17 cellular contexts compared by ENCODE assay signal in genomic region chr5:134444941-134445471, GRCh38. TPM values are rescaled to one million over a fixed set of nuclear protein-coding genes. Genes with fewer than 3 reads are reported as not detected.
DNase-seq lines count a peak whose midpoint lies in the region; ATAC-seq and TF ChIP-seq lines count a peak whose summit lies in the region.
"Had no signal": no experiment of that assay in that cellular context is flagged by ENCODE, and none has a peak within 500 bp of the region (broad histone marks: within the 10 kb centered on the region; RNA-seq: fewer than 3 reads in every experiment).

No MANE protein-coding gene starts in this region.

- H3K4me2 ChIP-seq in BLaER1, result peak overlapping the region; percentile 71

- H3K27ac ChIP-seq in BLaER1 (no peak overlapping the region), gastrocnemius medialis (peak overlapping the region; percentile 77 to 85 (median 83))

- no peak overlapping the region for H3K27ac Mint-ChIP-seq in activated CD4-positive, alpha-beta T cell treated with anti-CD3 and anti-CD28 coated beads for 36 hours
- H3K27ac Mint-ChIP-seq in WTC11, result no peak overlapping the region

- H3K36me3 ChIP-seq in BLaER1 (no peaks in the 10 kb centered on the region), gastrocnemius medialis (no peaks in the 10 kb centered on the region)

- H3K36me3 Mint-ChIP-seq in activated CD4-positive, alpha-beta T cell treated with anti-CD3 and anti-CD28 coated beads for 36 hours (ENCODE audit: low read depth), result no peaks in the 10 kb centered on the region
- H3K36me3 Mint-ChIP-seq in WTC11, result peaks cover 20% of the 10 kb centered on the region

- H3K27me3 Mint-ChIP-seq in activated CD4-positive, alpha-beta T cell treated with anti-CD3 and anti-CD28 coated beads for 36 hours, result no peaks in the 10 kb centered on the region
- H3K27me3 Mint-ChIP-seq in WTC11 (ENCODE audit: low read depth), result no peaks in the 10 kb centered on the region

- ATAC-seq in activated CD4-positive, alpha-beta T cell treated with anti-CD3 and anti-CD28 coated beads for 36 hours, result peak; percentile 77
- ATAC-seq in WTC11 (no peak), gastrocnemius medialis (no peak), GM18870 (IDR thresholded peaks at IDR 0.05; ENCODE audit: unreplicated experiment) (no peak)
- ATAC-seq: Panc1, Right ventricle myocardium inferior had no signal

- H3K9me3 ChIP-seq in BLaER1, result no peaks in the 10 kb centered on the region
- H3K9me3 ChIP-seq in gastrocnemius medialis, result no peaks in the 10 kb centered on the region

- no peaks in the 10 kb centered on the region for H3K9me3 Mint-ChIP-seq in activated CD4-positive, alpha-beta T cell treated with anti-CD3 and anti-CD28 coated beads for 36 hours (ENCODE audit: low read depth)
- peaks cover 15% of the 10 kb centered on the region for H3K9me3 Mint-ChIP-seq in WTC11

- H3K9ac ChIP-seq in BLaER1, result no peak overlapping the region

- DNase-seq in activated CD4-positive, alpha-beta T cell treated with anti-CD3 and anti-CD28 coated beads for 36 hours, result no peak
- DNase-seq in activated CD4-positive, alpha-beta T cell treated with anti-CD3 and anti-CD28 coated beads for 1 hour, result no peak
- DNase-seq in WTC11 (ENCODE audit: low spot score) (no peak), gastrocnemius medialis (peak in 1 of 2 donors; percentile 11), SK-N-DZ (ENCODE audit: low spot score) (no peak)
- no peak for DNase-seq in stimulated activated naive CD4-positive, alpha-beta T cell treated with Interleukin-2 at 50 U/mL for 16 hours (lab: John Stamatoyannopoulos, UW)
- DNase-seq: 8988T, DMS53, HCEC 1CT, KBM-7, NCI-H1105, NCI-H1694 treated with DMSO at 0.1 percent for 48 hours, NCI-H446 treated with DMSO at 0.1 percent for 48 hours had no signal

- no peak for TF ChIP-seq POLR2A in gastrocnemius medialis (IDR thresholded peaks at IDR 0.05)

- H3K4me3 ChIP-seq in BLaER1, result no peak overlapping the region
- H3K4me3 ChIP-seq in gastrocnemius medialis, result no peak overlapping the region

- intact Hi-C loops in activated CD4-positive, alpha-beta T cell treated with anti-CD3 and anti-CD28 coated beads for 36 hours (cut with DNase I, micrococcal nuclease), result no loop called here
- intact Hi-C loops in gastrocnemius medialis (cut with DNase I; ENCODE audit: low total_unique reads), result no loop called here

- CTCF ChIA-PET in activated CD4-positive, alpha-beta T cell treated with anti-CD3 and anti-CD28 coated beads for 36 hours (lab: Charles Lee), result interaction anchor here (0.6 to 1.3 kb wide), 5 partner anchors 9 to 158 kb away, joined by 3 to 6 read pairs (median 3); no protein-coding TSS in a partner anchor
- CTCF ChIA-PET in WTC11 (lab: Charles Lee), result interaction anchor here (0.6 kb wide), 1 partner anchor 70 kb away, joined by 3 read pairs; no protein-coding TSS in a partner anchor

- no peaks in the 10 kb centered on the region for H3K4me1 Mint-ChIP-seq in activated CD4-positive, alpha-beta T cell treated with anti-CD3 and anti-CD28 coated beads for 36 hours
- peaks cover 27% of the 10 kb centered on the region for H3K4me1 Mint-ChIP-seq in WTC11

- TF ChIP-seq CTCF in WTC11 (IDR thresholded peaks at IDR 0.05) (no peak), gastrocnemius medialis (IDR thresholded peaks at IDR 0.05 in 4 of 5, conservative IDR thresholded peaks at IDR 0.05 in 1 of 5) (no peak)

- in situ Hi-C loops in gastrocnemius medialis (cut with MboI; ENCODE audit: low sequenced_read_pairs in 4 of 4), result no loop called here

- no peak overlapping the region for H3K4me3 Mint-ChIP-seq in activated CD4-positive, alpha-beta T cell treated with anti-CD3 and anti-CD28 coated beads for 36 hours
- H3K4me3 Mint-ChIP-seq in WTC11, result no peak overlapping the region

- POLR2A ChIA-PET in activated CD4-positive, alpha-beta T cell treated with anti-CD3 and anti-CD28 coated beads for 36 hours (lab: Charles Lee), result no interaction called here
- POLR2A ChIA-PET in WTC11 (lab: Charles Lee), result interaction anchor here (1.0 kb wide), 1 partner anchor 22 kb away, joined by 4 read pairs; no protein-coding TSS in a partner anchor

- H3K4me1 ChIP-seq in BLaER1 (peaks cover 32% of the 10 kb centered on the region), gastrocnemius medialis (peaks cover 36 to 50% of the 10 kb centered on the region in 2 donors)

- H4K20me1 ChIP-seq in BLaER1, result no peaks in the 10 kb centered on the region

- H3K27me3 ChIP-seq in BLaER1 (no peaks in the 10 kb centered on the region), gastrocnemius medialis (no peaks in the 10 kb centered on the region)

TF ChIP-seq in WTC11, 78 proteins besides CTCF, POLR2A, EP300 and RAD21:
- TF ChIP-seq GTF2I (CRISPR knock-in tag; conservative IDR thresholded peaks at IDR 0.05) (peak; percentile 36; the same call in 1 of the 2 replicates), ATF1 (CRISPR knock-in tag; IDR thresholded peaks at IDR 0.05) (no peak)

RNA-seq across cellular contexts. Expression of gene CDKN2AIPNL, which starts 33.3 kb away (rescaled TPM):
- 10 to 100 TPM; 36.1 to 42.0 TPM for total RNA-seq in activated CD4-positive, alpha-beta T cell treated with anti-CD3 and anti-CD28 coated beads for 36 hours
- total RNA-seq in WTC11 (2021) (54.3 to 60.7 TPM (median 59.8 TPM) in 3 replicates), gastrocnemius medialis (10 to 100 TPM; 23.6 to 58.5 (median 37.4) TPM)
- polyA plus RNA-seq in SK-N-DZ (2014; cell fraction: cytosol; rRNA removed), result 88.4 and 126 TPM in 2 replicates
- polyA plus RNA-seq in SK-N-DZ (2014; cell fraction: nucleus; rRNA removed), result 17.5 and 20.1 TPM in 2 replicates
